Comparison of ENCODE assay signal across 16 cellular contexts in the genomic region with DNA sequence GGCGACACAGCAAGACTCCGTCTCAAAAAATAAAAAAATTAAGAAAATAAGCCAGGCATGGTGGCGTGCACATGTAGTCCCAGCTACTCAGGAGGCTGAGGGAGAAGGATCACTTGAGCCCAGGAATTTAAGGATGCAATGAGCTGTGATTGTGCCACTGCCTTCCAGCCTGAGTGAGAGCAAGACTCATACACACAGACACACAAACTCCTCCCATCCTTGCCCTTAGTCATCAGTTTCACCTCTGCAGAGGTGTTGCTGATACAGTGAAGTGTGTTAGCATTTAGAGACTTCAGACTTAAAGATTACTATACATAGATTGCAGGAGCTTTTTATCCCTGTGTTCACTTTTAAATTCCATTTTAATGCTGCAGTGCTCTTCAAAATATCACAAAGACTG. TPM values are rescaled to one million over a fixed set of nuclear protein-coding genes. Genes with fewer than 3 reads are reported as not detected.
A peak's percentile ranks its signal among the peaks of the same experiment; 100 is the strongest.
DNase-seq lines count a peak whose midpoint lies in the region; ATAC-seq and TF ChIP-seq lines count a peak whose summit lies in the region.
"Had no signal": no experiment of that assay in that cellular context is flagged by ENCODE, and none has a peak within 500 bp of the region (broad histone marks: within the 10 kb centered on the region; RNA-seq: fewer than 3 reads in every experiment).

No MANE protein-coding gene starts in this region.

- H3K9me3 Mint-ChIP-seq in activated T-cell treated with anti-CD3 and anti-CD28 coated beads, Interleukin-2, amount 50 U/mL, for 72 hours: no peaks in the 10 kb centered on the region
- no peaks in the 10 kb centered on the region for H3K9me3 Mint-ChIP-seq in activated T-cell treated with anti-CD3 and anti-CD28 coated beads, Interleukin-2, amount 50 U/mL, for 24 hours
- H3K9me3 Mint-ChIP-seq in activated T-helper 17 cell treated with anti-CD3 and anti-CD28 coated beads, Interleukin-2, amount 50 U/mL, for 72 hours: no peaks in the 10 kb centered on the region
- no peaks in the 10 kb centered on the region for H3K9me3 Mint-ChIP-seq in CD4-positive, alpha-beta T cell
- no peaks in the 10 kb centered on the region for H3K9me3 Mint-ChIP-seq in H9
- H3K9me3 Mint-ChIP-seq: memory B cell, nephron progenitor cell had no signal

- H3K4me1 ChIP-seq in HCT116 (ENCODE audit: control insufficient read depth in 1 of 2, insufficient read depth in 2 of 2, low read length in 2 of 2): peaks cover 3 to 35% of the 10 kb centered on the region in 2 experiments; a peak in 2 of 4 replicates
- no peaks in the 10 kb centered on the region for H3K4me1 ChIP-seq in H9 (ENCODE audit: insufficient read depth, low read length)

- no peaks in the 10 kb centered on the region for H3K9me2 ChIP-seq in HCT116 (ENCODE audit: insufficient read depth)

- H3K27me3 ChIP-seq in HCT116 (ENCODE audit: insufficient read depth, low read length): no peaks in the 10 kb centered on the region
- H3K27me3 ChIP-seq in CD4-positive, alpha-beta T cell (ENCODE audit: control insufficient read depth, insufficient read depth, low read length): no peaks in the 10 kb centered on the region
- H3K27me3 ChIP-seq in H9 (ENCODE audit: insufficient read depth, low read length): no peaks in the 10 kb centered on the region
- H3K27me3 ChIP-seq: suprapubic skin had no signal

- CTCF ChIA-PET in HCT116 (lab: Charles Lee): no interaction called here
- CTCF ChIA-PET in CD4-positive, alpha-beta T cell (lab: Charles Lee): interaction anchor here (2.4 kb wide), 1 partner anchor 69 kb away, joined by 12 read pairs; no protein-coding TSS in a partner anchor

- H3K56ac ChIP-seq in H9 (ENCODE audit: insufficient read length, low read depth, low read length): no peak overlapping the region

- H3K27ac Mint-ChIP-seq in activated T-cell treated with anti-CD3 and anti-CD28 coated beads, Interleukin-2, amount 50 U/mL, for 72 hours: peak overlapping the region; percentile 81
- no peak overlapping the region for H3K27ac Mint-ChIP-seq in activated T-cell treated with anti-CD3 and anti-CD28 coated beads, Interleukin-2, amount 50 U/mL, for 24 hours
- H3K27ac Mint-ChIP-seq in activated T-helper 17 cell treated with anti-CD3 and anti-CD28 coated beads, Interleukin-2, amount 50 U/mL, for 72 hours: no peak overlapping the region
- H3K27ac Mint-ChIP-seq in CD4-positive, alpha-beta T cell: no peak overlapping the region
- no peak overlapping the region for H3K27ac Mint-ChIP-seq in H9
- H3K27ac Mint-ChIP-seq: memory B cell, nephron progenitor cell, progenitor cell of endocrine pancreas had no signal

- RAD21 ChIA-PET in HCT116 (lab: Charles Lee; ENCODE audit: low non-redundant PET in 1 of 2, low total read pairs in 2 of 2, uncharacterized antibody in 2 of 2, unreplicated experiment in 2 of 2): no interaction called here

- no peak for TF ChIP-seq POLR2A in HCT116 (IDR thresholded peaks at IDR 0.05; ENCODE audit: borderline replicate concordance, extremely low read depth, insufficient read depth, insufficient read length)

- no peak overlapping the region for H4K91ac ChIP-seq in H9 (ENCODE audit: insufficient read length, low read depth, low read length)

- no peaks in the 10 kb centered on the region for H4K20me1 ChIP-seq in HCT116 (ENCODE audit: insufficient read depth)
- H4K20me1 ChIP-seq in H9 (ENCODE audit: control insufficient read depth, insufficient read depth, insufficient read length): no peaks in the 10 kb centered on the region

- no peak overlapping the region for H4K8ac ChIP-seq in H9 (replicated peaks; ENCODE audit: insufficient read length, low read depth, low read length)

- H3K9ac ChIP-seq in HCT116 (ENCODE audit: low read length) (peak overlapping the region; percentile 46), H9 (ENCODE audit: extremely low read depth, insufficient read length, low read length) (no peak overlapping the region)

- no peak overlapping the region for H4K5ac ChIP-seq in H9 (ENCODE audit: insufficient read length, low read depth, low read length)

- ATAC-seq in activated T-cell treated with anti-CD3 and anti-CD28 coated beads, Interleukin-2, amount 50 U/mL, for 72 hours (replicated peaks in 1 of 2): peak; percentile 77 to 82
- peak; percentile 73 for ATAC-seq in HCT116
- ATAC-seq in activated T-helper 17 cell treated with anti-CD3 and anti-CD28 coated beads, Interleukin-2, amount 50 U/mL, for 72 hours (replicated peaks): peak; percentile 70
- no peak for ATAC-seq in CD4-positive, alpha-beta T cell (ENCODE audit: poor library complexity)
- ATAC-seq: GM12878 had no signal

- no peak for TF ChIP-seq RAD21 in HCT116 (IDR thresholded peaks at IDR 0.05; ENCODE audit: low read depth)

- H2AFZ ChIP-seq in HCT116 (ENCODE audit: low read depth, low read length, poor library complexity, severe bottlenecking) (peak overlapping the region; percentile 92), H9 (ENCODE audit: low read length) (no peak overlapping the region)

- H3K18ac ChIP-seq in H9 (ENCODE audit: insufficient read length, low read depth, low read length): no peak overlapping the region

- H2AK5ac ChIP-seq in H9 (ENCODE audit: insufficient read length, low read length): no peak overlapping the region

- H3K23ac ChIP-seq in H9 (ENCODE audit: insufficient read length, low read depth, low read length): no peak overlapping the region

- H3K9me3 ChIP-seq in HCT116 (ENCODE audit: control insufficient read depth in 1 of 2, insufficient read depth in 1 of 2, low read depth in 1 of 2, low read length in 2 of 2) (no peaks in the 10 kb centered on the region), H9 (ENCODE audit: control insufficient read depth, low read depth, low read length) (no peaks in the 10 kb centered on the region)
- H3K9me3 ChIP-seq in CD4-positive, alpha-beta T cell (ENCODE audit: control insufficient read depth, low read length): no peaks in the 10 kb centered on the region
- H3K9me3 ChIP-seq: suprapubic skin had no signal

- POLR2A ChIA-PET in HCT116 (lab: Charles Lee): no interaction called here
- POLR2A ChIA-PET in CD4-positive, alpha-beta T cell (lab: Charles Lee): no interaction called here

- BruUV-seq in HCT116 (replicated peaks; lab: Mats Ljungman, UMichigan): no TSS peak

- H3K36me3 Mint-ChIP-seq in activated T-cell treated with anti-CD3 and anti-CD28 coated beads, Interleukin-2, amount 50 U/mL, for 72 hours (ENCODE audit: insufficient read depth in 2 of 2): peaks cover 2 to 5% of the 10 kb centered on the region in 2 donors
- H3K36me3 Mint-ChIP-seq in activated T-cell treated with anti-CD3 and anti-CD28 coated beads, Interleukin-2, amount 50 U/mL, for 24 hours (ENCODE audit: low read depth): peaks cover 7% of the 10 kb centered on the region
- no peaks in the 10 kb centered on the region for H3K36me3 Mint-ChIP-seq in activated T-helper 17 cell treated with anti-CD3 and anti-CD28 coated beads, Interleukin-2, amount 50 U/mL, for 72 hours (ENCODE audit: low read depth)
- H3K36me3 Mint-ChIP-seq in CD4-positive, alpha-beta T cell (ENCODE audit: low read depth): peaks cover under 1% of the 10 kb centered on the region
- peaks cover 0 to 3% (median 0%) of the 10 kb centered on the region in 3 experiments; a peak in 1 of 7 replicates for H3K36me3 Mint-ChIP-seq in H9 (ENCODE audit: insufficient read depth in 1 of 3, low read depth in 3 of 3)
- H3K36me3 Mint-ChIP-seq: memory B cell had no signal

- H3K4ac ChIP-seq in H9 (ENCODE audit: low read depth, low read length): no peak overlapping the region

- H3K79me2 ChIP-seq in HCT116 (ENCODE audit: insufficient read depth, low read length) (no peaks in the 10 kb centered on the region), H9 (ENCODE audit: insufficient read depth, low read length) (no peaks in the 10 kb centered on the region)

- peak overlapping the region; percentile 77 for H3K4me2 ChIP-seq in HCT116 (ENCODE audit: low read length)
- no peak overlapping the region for H3K4me2 ChIP-seq in H9 (ENCODE audit: insufficient read depth, insufficient read length, low read length)

- no peak for TF ChIP-seq CTCF in HCT116 (IDR thresholded peaks at IDR 0.05 in 2 of 3, conservative IDR thresholded peaks at IDR 0.05 in 1 of 3; ENCODE audit: borderline replicate concordance in 1 of 3, insufficient read depth in 1 of 3, low read depth in 2 of 3, low read length in 2 of 3)
- TF ChIP-seq CTCF in CD4-positive, alpha-beta T cell (IDR thresholded peaks at IDR 0.05): no peak
- no peak for TF ChIP-seq CTCF in H9 (conservative IDR thresholded peaks at IDR 0.05)

- H3K27ac ChIP-seq in HCT116 (ENCODE audit: low read depth, low read length) (peak overlapping the region; percentile 31; the same call in 1 of the 2 replicates), H9 (ENCODE audit: insufficient read length, low read depth, low read length) (no peak overlapping the region)
- no peak overlapping the region for H3K27ac ChIP-seq in CD4-positive, alpha-beta T cell (ENCODE audit: low read depth, low read length)
- H3K27ac ChIP-seq: suprapubic skin had no signal

- H3K79me1 ChIP-seq in H9 (ENCODE audit: insufficient read depth, low read depth, low read length, poor library complexity, severe bottlenecking): no peaks in the 10 kb centered on the region

- H3K36me3 ChIP-seq in HCT116 (ENCODE audit: control insufficient read depth in 1 of 2, insufficient read depth in 2 of 2, low read length in 2 of 2): no peaks in the 10 kb centered on the region
- H3K36me3 ChIP-seq: suprapubic skin had no signal

- peak overlapping the region; percentile 82 to 86 for H3K4me3 Mint-ChIP-seq in activated T-cell treated with anti-CD3 and anti-CD28 coated beads, Interleukin-2, amount 50 U/mL, for 72 hours
- no peak overlapping the region for H3K4me3 Mint-ChIP-seq in activated T-cell treated with anti-CD3 and anti-CD28 coated beads, Interleukin-2, amount 50 U/mL, for 24 hours
- H3K4me3 Mint-ChIP-seq in activated T-helper 17 cell treated with anti-CD3 and anti-CD28 coated beads, Interleukin-2, amount 50 U/mL, for 72 hours: no peak overlapping the region
- H3K4me3 Mint-ChIP-seq in CD4-positive, alpha-beta T cell: no peak overlapping the region
- no peak overlapping the region for H3K4me3 Mint-ChIP-seq in H9
- H3K4me3 Mint-ChIP-seq: memory B cell, nephron progenitor cell had no signal

- no peak overlapping the region for H3K14ac ChIP-seq in H9 (ENCODE audit: insufficient read depth, low read length)

- H3K4me3 ChIP-seq in HCT116 (replicated peaks in 1 of 2; ENCODE audit: low read depth in 1 of 2, low read length in 2 of 2): peak overlapping the region; percentile 30 to 50
- H3K4me3 ChIP-seq: GM12878, suprapubic skin had no signal

- no peak overlapping the region for H2BK15ac ChIP-seq in H9 (ENCODE audit: low read depth, low read length)

- H2BK5ac ChIP-seq in H9 (ENCODE audit: insufficient read length, low read length): no peak overlapping the region

- no CpG with 5 or more reads among the region's 3 CpGs for WGBS in H9 (ENCODE audit: extremely low coverage, insufficient read length, low lambda C conversion rate)

- intact Hi-C loops in HCT116 (cut with micrococcal nuclease): no loop called here
- intact Hi-C loops in CD4-positive, alpha-beta T cell (cut with DNase I, micrococcal nuclease): no loop called here

- no peak overlapping the region for H2BK120ac ChIP-seq in H9 (ENCODE audit: low read depth, low read length, poor library complexity, severe bottlenecking)

- H2BK20ac ChIP-seq in H9 (ENCODE audit: low read depth, low read length, poor library complexity, severe bottlenecking): no peak overlapping the region

- H3T11ph ChIP-seq in H9 (ENCODE audit: low read length): no peak overlapping the region

- H3K23me2 ChIP-seq in H9 (ENCODE audit: insufficient read length, low read depth, low read length, poor library complexity, severe bottlenecking): no peaks in the 10 kb centered on the region

- H3K4me1 Mint-ChIP-seq in activated T-cell treated with anti-CD3 and anti-CD28 coated beads, Interleukin-2, amount 50 U/mL, for 72 hours (ENCODE audit: low read depth): peaks cover 66% of the 10 kb centered on the region
- H3K4me1 Mint-ChIP-seq in activated T-cell treated with anti-CD3 and anti-CD28 coated beads, Interleukin-2, amount 50 U/mL, for 24 hours (ENCODE audit: low read depth): peaks cover 42% of the 10 kb centered on the region
- H3K4me1 Mint-ChIP-seq in activated T-helper 17 cell treated with anti-CD3 and anti-CD28 coated beads, Interleukin-2, amount 50 U/mL, for 72 hours: peaks cover 8% of the 10 kb centered on the region
- peaks cover 7% of the 10 kb centered on the region for H3K4me1 Mint-ChIP-seq in CD4-positive, alpha-beta T cell (ENCODE audit: low read depth)
- peaks cover 3 to 6% of the 10 kb centered on the region in 2 experiments for H3K4me1 Mint-ChIP-seq in H9
- H3K4me1 Mint-ChIP-seq: memory B cell had no signal

- H3K27me3 Mint-ChIP-seq in activated T-cell treated with anti-CD3 and anti-CD28 coated beads, Interleukin-2, amount 50 U/mL, for 72 hours (ENCODE audit: low read depth): no peaks in the 10 kb centered on the region
- H3K27me3 Mint-ChIP-seq in activated T-cell treated with anti-CD3 and anti-CD28 coated beads, Interleukin-2, amount 50 U/mL, for 24 hours: no peaks in the 10 kb centered on the region
- no peaks in the 10 kb centered on the region for H3K27me3 Mint-ChIP-seq in activated T-helper 17 cell treated with anti-CD3 and anti-CD28 coated beads, Interleukin-2, amount 50 U/mL, for 72 hours
- no peaks in the 10 kb centered on the region for H3K27me3 Mint-ChIP-seq in CD4-positive, alpha-beta T cell
- no peaks in the 10 kb centered on the region for H3K27me3 Mint-ChIP-seq in H9 (ENCODE audit: low read depth)
- H3K27me3 Mint-ChIP-seq: memory B cell, progenitor cell of endocrine pancreas had no signal

- DNase-seq in activated T-cell treated with anti-CD3 and anti-CD28 coated beads, Interleukin-2, amount 50 U/mL, for 72 hours: peak; percentile 51 to 57
- no peak for DNase-seq in activated T-cell treated with anti-CD3 and anti-CD28 coated beads, Interleukin-2, amount 50 U/mL, for 24 hours
- peak; percentile 31 for DNase-seq in HCT116 (ENCODE audit: low read depth, low spot score)
- peak; percentile 15 to 16 for DNase-seq in stimulated activated CD4-positive, alpha-beta T cell treated with anti-CD3 and anti-CD28 coated beads, Interleukin-2, amount 100 ng/mL, for 48 hours
- no peak for DNase-seq in NCI-H526 (lab: John Stamatoyannopoulos, UW)
- DNase-seq in CD4-positive, alpha-beta T cell: no peak
- DNase-seq in H9: no peak
- DNase-seq: amygdala; effector CD4-positive, alpha-beta T cell; NCI-H146; nephron progenitor cell had no signal

- no peak overlapping the region for H2BK12ac ChIP-seq in H9 (ENCODE audit: insufficient read length, low read depth, low read length)

RNA-seq across cellular contexts. Expression of a gene that starts 5.5 kb away (rescaled TPM):
- 100 to 1,000 TPM; 233 to 274 TPM for total RNA-seq in activated T-cell treated with anti-CD3 and anti-CD28 coated beads, Interleukin-2, amount 50 U/mL, for 72 hours
- total RNA-seq in HCT116 (2021; ENCODE audit: unreplicated experiment) (226 TPM), H9 (2021) (208 TPM in 2 replicates)
- 228 and 244 TPM in 2 replicates for polyA plus RNA-seq in HCT116 (2012)
- total RNA-seq in activated T-helper 17 cell treated with anti-CD3 and anti-CD28 coated beads, Interleukin-2, amount 50 U/mL, for 72 hours: 100 to 1,000 TPM; 156 to 157 TPM
- total RNA-seq in CD4-positive, alpha-beta T cell: 100 to 1,000 TPM; 145 to 156 TPM

RNA-seq across cellular contexts. Expression of a gene that starts 31.9 kb away (rescaled TPM):
- 10 to 100 TPM; 27.1 to 29.6 TPM for total RNA-seq in activated T-cell treated with anti-CD3 and anti-CD28 coated beads, Interleukin-2, amount 50 U/mL, for 72 hours
- 13.2 TPM for total RNA-seq in HCT116 (2021; ENCODE audit: unreplicated experiment)
- polyA plus RNA-seq in HCT116 (2012): 2.5 and 3.2 TPM in 2 replicates
- total RNA-seq in activated T-helper 17 cell treated with anti-CD3 and anti-CD28 coated beads, Interleukin-2, amount 50 U/mL, for 72 hours: 10 to 100 TPM; 22.5 to 24.5 TPM
- 10 to 100 TPM; 17.0 to 17.4 TPM for total RNA-seq in CD4-positive, alpha-beta T cell
- 20.5 and 21.3 TPM in 2 replicates for total RNA-seq in H9 (2021)

RNA-seq across cellular contexts. Expression of a gene that starts 56.9 kb away (rescaled TPM):
- total RNA-seq in activated T-cell treated with anti-CD3 and anti-CD28 coated beads, Interleukin-2, amount 50 U/mL, for 72 hours: 1,000 to 10,000 TPM; 1,240 to 1,316 TPM
- total RNA-seq in HCT116 (2021; ENCODE audit: unreplicated experiment): 2,836 TPM
- 2,295 and 3,307 TPM in 2 replicates for polyA plus RNA-seq in HCT116 (2012)
- total RNA-seq in activated T-helper 17 cell treated with anti-CD3 and anti-CD28 coated beads, Interleukin-2, amount 50 U/mL, for 72 hours: 1,000 to 10,000 TPM; 1,915 to 2,917 TPM
- total RNA-seq in CD4-positive, alpha-beta T cell: 100 to 1,000 TPM; 410 to 423 TPM
- total RNA-seq in H9 (2021): 2,409 and 2,440 TPM in 2 replicates

Comparison
In these comparisons a context has a peak if more than half of its experiments do, and no peak if none do; other contexts are left out.
1. DNase-seq: peak in activated T-cell treated with anti-CD3 and anti-CD28 coated beads, Interleukin-2, amount 50 U/mL, for 72 hours (2 of 2), HCT116 (single experiment) and stimulated activated CD4-positive, alpha-beta T cell treated with anti-CD3 and anti-CD28 coated beads, Interleukin-2, amount 100 ng/mL, for 48 hours (2 of 2); none in activated T-cell treated with anti-CD3 and anti-CD28 coated beads, Interleukin-2, amount 50 U/mL, for 24 hours (single experiment), NCI-H526 (0 of 2), CD4-positive, alpha-beta T cell (0 of 10) and H9 (single experiment).
2. H3K4me3 Mint-ChIP-seq: peak in activated T-cell treated with anti-CD3 and anti-CD28 coated beads, Interleukin-2, amount 50 U/mL, for 72 hours (2 of 2); none in activated T-cell treated with anti-CD3 and anti-CD28 coated beads, Interleukin-2, amount 50 U/mL, for 24 hours (single experiment), activated T-helper 17 cell treated with anti-CD3 and anti-CD28 coated beads, Interleukin-2, amount 50 U/mL, for 72 hours (single experiment), CD4-positive, alpha-beta T cell (single experiment) and H9 (0 of 2).